Comparison of ENCODE assay signal across 8 cellular contexts in the genomic region with DNA sequence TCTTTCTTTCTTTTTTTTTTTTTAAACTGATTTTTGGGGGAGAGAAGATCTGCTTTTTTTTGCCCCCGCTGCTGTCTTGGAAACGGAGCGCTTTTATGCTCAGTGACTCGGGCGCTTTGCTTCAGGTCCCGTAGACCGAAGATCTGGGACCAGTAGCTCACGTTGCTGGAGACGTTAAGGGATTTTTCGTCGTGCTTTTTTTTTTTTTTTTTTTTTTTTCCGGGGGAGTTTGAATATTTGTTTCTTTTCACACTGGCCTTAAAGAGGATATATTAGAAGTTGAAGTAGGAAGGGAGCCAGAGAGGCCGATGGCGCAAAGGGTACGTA. TPM values are rescaled to one million over a fixed set of nuclear protein-coding genes. Genes with fewer than 3 reads are reported as not detected.
A peak's percentile ranks its signal among the peaks of the same experiment; 100 is the strongest.
DNase-seq lines count a peak whose midpoint lies in the region; ATAC-seq and TF ChIP-seq lines count a peak whose summit lies in the region.

No MANE protein-coding gene starts in this region.

- H3K4me1 ChIP-seq in SJCRH30 = no peaks in the 10 kb centered on the region
- no peaks in the 10 kb centered on the region for H3K4me1 ChIP-seq in rectal smooth muscle tissue (ENCODE audit: control insufficient read depth, insufficient read depth, low read length)

- H3K36me3 ChIP-seq in SJCRH30 (no peaks in the 10 kb centered on the region), rectal smooth muscle tissue (ENCODE audit: control insufficient read depth, insufficient read depth, low read length) (peaks cover 9% of the 10 kb centered on the region)

- no peak for ATAC-seq in HG03097 (IDR thresholded peaks at IDR 0.05; ENCODE audit: low FRiP score, unreplicated experiment)
- no peak for ATAC-seq in HG03565 (IDR thresholded peaks at IDR 0.05; ENCODE audit: unreplicated experiment)
- ATAC-seq in GM21786 (IDR thresholded peaks at IDR 0.05; ENCODE audit: unreplicated experiment) = no peak

- H3K4me3 ChIP-seq in SJCRH30 = peak overlapping the region; percentile 74
- H3K4me3 ChIP-seq in fibroblast of villous mesenchyme (ENCODE audit: low read depth, low read length) = peak overlapping the region; percentile 85
- peak overlapping the region; percentile 92 for H3K4me3 ChIP-seq in rectal smooth muscle tissue (ENCODE audit: low read length)

- H3K27ac ChIP-seq in SJCRH30 (no peak overlapping the region; the same call in 1 of the 2 replicates), rectal smooth muscle tissue (ENCODE audit: low read depth, low read length) (peak overlapping the region; percentile 98)

- H3K9ac ChIP-seq in rectal smooth muscle tissue (ENCODE audit: low read length) = peak overlapping the region; percentile 6

- intact Hi-C loops in posterior vena cava (cut with DNase I) = loop anchor here in 1 of 2 donors (5.0 to 10.0 kb wide), 4 partner anchors 422 to 1409 kb away; partner anchors contain the start of gene ETAA1

- DNase-seq in GM03348 (ENCODE audit: low spot score) = peak; percentile 20
- peak in 1 of 2 experiments; percentile 52 for DNase-seq in SJCRH30
- no peak for DNase-seq in fibroblast of villous mesenchyme (ENCODE audit: low read depth)
- DNase-seq in posterior vena cava (ENCODE audit: low spot score) = no peak

- H3K27me3 ChIP-seq in SJCRH30 (no peaks in the 10 kb centered on the region), rectal smooth muscle tissue (ENCODE audit: control insufficient read depth, insufficient read depth, low read length) (peaks cover 4% of the 10 kb centered on the region)

- H3K9me3 ChIP-seq in SJCRH30 (replicated peaks) = no peaks in the 10 kb centered on the region

- TF ChIP-seq CTCF in fibroblast of villous mesenchyme (IDR thresholded peaks at IDR 0.05; ENCODE audit: insufficient read depth, low read depth, low read length) = no peak

RNA-seq across cellular contexts. Expression of gene MEIS1, which starts 0.6 kb away (rescaled TPM):
- total RNA-seq in SJCRH30 (2014; rRNA removed; shearing (Covaris generic)) = 14.3 and 14.7 TPM in 2 replicates
- total RNA-seq in fibroblast of villous mesenchyme (87.3 and 107 TPM in 2 replicates), posterior vena cava (10 to 100 TPM; 63.4 to 96.9 TPM)
